In genomic region chr17:34750004-34750403, GRCh38 we compare ENCODE assay signal across 26 cellular contexts.
"Had no signal": no experiment of that assay in that cellular context is flagged by ENCODE, and none has a peak within 500 bp of the region (broad histone marks: within the 10 kb centered on the region; RNA-seq: fewer than 3 reads in every experiment).

No MANE protein-coding gene starts in this region.

- H3K36me3 Mint-ChIP-seq: stimulated activated memory B cell treated with anti-CD40 and anti-IgM and Interleukin-4, amounts not matched to agents 10 μg/mL and 1 μg/mL and 100 μg/mL, for 72 hours had no signal

- H3K9me3 ChIP-seq: esophagus squamous epithelium, gastrocnemius medialis, right lobe of liver, transverse colon, uterus had no signal

- H3K4me3 ChIP-seq: adrenal gland, esophagus squamous epithelium, gastrocnemius medialis, right lobe of liver, smooth muscle cell, stomach, transverse colon, uterus had no signal

- H3K9me3 Mint-ChIP-seq: activated T-helper 2 cell treated with anti-CD3 and anti-CD28 coated beads, Interferon-gamma antibody, Interleukin-2, Interleukin-4, amounts not matched to agents 10 μg/mL and 5 μg/mL and 100 μg/mL, durations not matched to agents 14 hours and 24 hours and 36 hours; effector memory CD8-positive, alpha-beta T cell had no signal

- ATAC-seq: activated T-cell treated with anti-CD3 and anti-CD28 coated beads, Interleukin-2, amount 50 U/mL, for 4 hours; effector memory CD8-positive, alpha-beta T cell; gastrocnemius medialis; left cardiac atrium; right lobe of liver; stimulated activated memory B cell treated with anti-CD40 and anti-IgM and Interleukin-4, amounts not matched to agents 10 μg/mL and 1 μg/mL and 100 μg/mL, for 72 hours had no signal

- H3K4me1 ChIP-seq: adrenal gland, esophagus squamous epithelium, gastrocnemius medialis, parathyroid adenoma, right lobe of liver, stomach, transverse colon, uterus had no signal

- H3K27ac ChIP-seq: adrenal gland, esophagus squamous epithelium, gastrocnemius medialis, parathyroid adenoma, right lobe of liver, stomach, transverse colon, uterus had no signal

- H3K36me3 ChIP-seq: adrenal gland, esophagus squamous epithelium, gastrocnemius medialis, right lobe of liver, stomach, transverse colon, uterus had no signal

- H3K27ac Mint-ChIP-seq: activated naive CD8-positive, alpha-beta T cell; activated T-helper 2 cell treated with anti-CD3 and anti-CD28 coated beads, Interferon-gamma antibody, Interleukin-2, Interleukin-4, amounts not matched to agents 10 μg/mL and 5 μg/mL and 100 μg/mL, durations not matched to agents 14 hours and 24 hours and 36 hours; effector memory CD8-positive, alpha-beta T cell; nephron; stimulated activated memory B cell treated with anti-CD40 and anti-IgM and Interleukin-4, amounts not matched to agents 10 μg/mL and 1 μg/mL and 100 μg/mL, for 72 hours had no signal

- H3K4me1 Mint-ChIP-seq: stimulated activated memory B cell treated with anti-CD40 and anti-IgM and Interleukin-4, amounts not matched to agents 10 μg/mL and 1 μg/mL and 100 μg/mL, for 72 hours had no signal

- H3K27me3 ChIP-seq: adrenal gland, gastrocnemius medialis, right lobe of liver, uterus had no signal

- H3K4me3 Mint-ChIP-seq: activated naive CD8-positive, alpha-beta T cell; activated T-cell treated with anti-CD3 and anti-CD28 coated beads, Interleukin-2, amount 50 U/mL, for 4 hours; effector memory CD8-positive, alpha-beta T cell; nephron; stimulated activated memory B cell treated with anti-CD40 and anti-IgM and Interleukin-4, amounts not matched to agents 10 μg/mL and 1 μg/mL and 100 μg/mL, for 72 hours had no signal

- DNase-seq: activated CD4-positive, alpha-beta T cell treated with anti-CD3 and anti-CD28 coated beads for 4 hours; activated CD4-positive, alpha-beta T cell treated with anti-CD3 and anti-CD28 coated beads, Interleukin-2, amount 50 U/mL, for 48 hours; activated CD4-positive, CD25-positive, alpha-beta regulatory T cell; activated CD8-positive, alpha-beta memory T cell treated with anti-CD3 and anti-CD28 coated beads, Interleukin-2, amount 50 U/mL, for 48 hours; activated naive CD4-positive, alpha-beta T cell; activated T-cell treated with anti-CD3 and anti-CD28 coated beads, Interleukin-2, amount 50 U/mL, for 4 hours; adrenal gland; central memory CD4-positive, alpha-beta T cell; dermis blood vessel endothelial cell; effector memory CD8-positive, alpha-beta T cell; esophagus squamous epithelium; gastrocnemius medialis; hippocampal formation; left cardiac atrium; right lobe of liver; stimulated activated CD4-positive, alpha-beta T cell treated with anti-CD3 and anti-CD28 coated beads, Interleukin-15, amount 100 ng/mL, for 24 hours; stomach; T-helper 9 cell; transverse colon; uterus had no signal
